Comparison of ENCODE assay signal across 7 cellular contexts in genomic region chr3:37037352-37037751, GRCh38.
"Had no signal": no experiment of that assay in that cellular context is flagged by ENCODE, and none has a peak within 500 bp of the region (broad histone marks: within the 10 kb centered on the region; RNA-seq: fewer than 3 reads in every experiment).

No MANE protein-coding gene starts in this region.

- H3K27ac Mint-ChIP-seq: IgD-negative memory B cell had no signal

- H3K27ac ChIP-seq: HL-60 had no signal

- DNase-seq: IMR-90, KBM-7, KG1 had no signal

- H3K27me3 Mint-ChIP-seq: IgD-negative memory B cell had no signal

- H3K4me3 Mint-ChIP-seq: IgD-negative memory B cell had no signal

- ATAC-seq: HepG2 had no signal

- H3K4me1 Mint-ChIP-seq: IgD-negative memory B cell had no signal

- FAIRE-seq: HepG2, HTR-8/SVneo had no signal
